Comparison of ENCODE assay signal across 18 cellular contexts in the genomic region with DNA sequence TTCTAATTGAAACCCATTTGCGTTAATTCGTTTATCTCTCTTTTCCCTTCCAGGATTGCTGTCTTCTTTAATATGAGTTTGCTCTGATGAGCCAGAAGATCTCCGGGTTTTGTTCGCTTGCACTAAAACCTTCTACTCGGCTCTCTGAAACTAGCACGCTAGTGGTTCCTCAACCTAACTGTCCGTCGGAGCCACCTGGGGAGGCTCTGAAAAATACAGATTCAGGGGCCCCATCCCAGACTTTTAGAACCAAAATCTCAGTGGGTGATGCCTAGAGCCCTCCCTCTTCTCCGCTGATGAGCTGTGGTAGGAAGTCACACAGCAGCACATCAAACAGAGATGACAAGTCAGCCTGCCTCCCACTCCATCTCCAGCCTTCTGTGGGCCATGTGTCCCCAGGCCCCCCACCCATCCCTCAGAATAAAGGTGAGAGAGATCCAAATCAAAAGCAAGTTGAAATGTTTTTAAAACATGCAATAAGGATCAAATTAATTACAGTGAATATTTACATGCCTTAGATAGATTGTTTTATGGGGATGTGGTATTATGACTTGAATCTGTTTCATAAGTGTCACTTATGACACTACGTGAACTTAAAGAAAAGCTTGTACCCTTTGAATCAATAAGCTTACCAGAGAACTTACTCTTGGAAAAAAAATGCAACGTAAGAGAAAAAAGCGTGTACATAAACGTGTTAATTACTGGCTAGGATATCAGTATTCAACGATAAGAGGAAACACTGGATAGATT. TPM values are rescaled to one million over a fixed set of nuclear protein-coding genes. Genes with fewer than 3 reads are reported as not detected.
DNase-seq lines count a peak whose midpoint lies in the region; ATAC-seq, FAIRE-seq and TF ChIP-seq lines count a peak whose summit lies in the region.
"Had no signal": no experiment of that assay in that cellular context is flagged by ENCODE, and none has a peak within 500 bp of the region (broad histone marks: within the 10 kb centered on the region; RNA-seq: fewer than 3 reads in every experiment).

No MANE protein-coding gene starts in this region.

- H3K9me1 ChIP-seq in IMR-90 (ENCODE audit: insufficient read depth, low read length): no peaks in the 10 kb centered on the region
- H3K9me1 ChIP-seq in endothelial cell of umbilical vein (replicated peaks; ENCODE audit: control insufficient read depth, extremely low read depth, insufficient read depth, low read length): no peaks in the 10 kb centered on the region

- H3K4me1 ChIP-seq in A549: peaks cover 24% of the 10 kb centered on the region
- peaks cover 10% of the 10 kb centered on the region for H3K4me1 ChIP-seq in IMR-90 (ENCODE audit: control insufficient read depth, insufficient read depth, low read length)
- H3K4me1 ChIP-seq in endothelial cell of umbilical vein (ENCODE audit: control insufficient read depth, extremely low read depth, insufficient read depth, low read length): peaks cover 22% of the 10 kb centered on the region
- peaks cover 0 to 18% (median 10%) of the 10 kb centered on the region in 4 donors for H3K4me1 ChIP-seq in sigmoid colon
- H3K4me1 ChIP-seq in H9 (ENCODE audit: insufficient read depth, low read length): no peaks in the 10 kb centered on the region

- H3K14ac ChIP-seq in IMR-90 (replicated peaks; ENCODE audit: low read depth, low read length) (no peak overlapping the region), H9 (ENCODE audit: insufficient read depth, low read length) (no peak overlapping the region)

- H2AK9ac ChIP-seq in IMR-90 (replicated peaks; ENCODE audit: low read depth, low read length, poor library complexity): no peak overlapping the region

- H3K4ac ChIP-seq in IMR-90 (ENCODE audit: low read depth, low read length) (no peak overlapping the region), H9 (ENCODE audit: low read depth, low read length) (no peak overlapping the region)

- H3K9me3 Mint-ChIP-seq in H9: peaks cover 24 to 30% of the 10 kb centered on the region in 2 experiments

- H3K79me2 ChIP-seq in endothelial cell of umbilical vein (ENCODE audit: control insufficient read depth, insufficient read depth, low read length): no peaks in the 10 kb centered on the region
- no peaks in the 10 kb centered on the region for H3K79me2 ChIP-seq in H9 (ENCODE audit: insufficient read depth, low read length)

- TF ChIP-seq CTCF in A549 (IDR thresholded peaks at IDR 0.05): no peak
- TF ChIP-seq CTCF in IMR-90 (conservative IDR thresholded peaks at IDR 0.05; ENCODE audit: low read depth, low read length): no peak
- TF ChIP-seq CTCF in endothelial cell of umbilical vein (IDR thresholded peaks at IDR 0.05; ENCODE audit: extremely low read depth in 1 of 2, insufficient read depth in 1 of 2, low read depth in 1 of 2, low read length in 2 of 2): no peak
- no peak for TF ChIP-seq CTCF in sigmoid colon (IDR thresholded peaks at IDR 0.05)
- TF ChIP-seq CTCF in H9 (conservative IDR thresholded peaks at IDR 0.05): no peak

- H2BK5ac ChIP-seq in IMR-90 (ENCODE audit: low read depth, low read length, poor library complexity, severe bottlenecking): no peak overlapping the region
- H2BK5ac ChIP-seq in H9 (ENCODE audit: insufficient read length, low read length): no peak overlapping the region

- TF ChIP-seq EP300 in A549 (IDR thresholded peaks at IDR 0.05): no peak
- TF ChIP-seq EP300 in sigmoid colon (IDR thresholded peaks at IDR 0.05): no peak

- in situ Hi-C loops in IMR-90 (cut with MboI; ENCODE audit: low sequenced_read_pairs): no loop called here

- no peak overlapping the region for H3K4me3 ChIP-seq in A549
- no peak overlapping the region for H3K4me3 ChIP-seq in IMR-90 (ENCODE audit: insufficient read depth, low read depth, low read length)
- no peak overlapping the region for H3K4me3 ChIP-seq in endothelial cell of umbilical vein (replicated peaks in 1 of 3; ENCODE audit: insufficient read depth in 1 of 3, low read depth in 1 of 3, low read length in 3 of 3)
- no peak overlapping the region for H3K4me3 ChIP-seq in sigmoid colon

- H2BK15ac ChIP-seq in IMR-90 (ENCODE audit: low read depth, low read length) (no peak overlapping the region), H9 (ENCODE audit: low read depth, low read length) (no peak overlapping the region)

- DNase-seq in A549 (ENCODE audit: low read depth in 1 of 2, low spot score in 1 of 2) (no peak), IMR-90 (no peak), endothelial cell of umbilical vein (ENCODE audit: low read depth, low spot score) (no peak), sigmoid colon (no peak), H9 (no peak), iPS-NIHi11 (ENCODE audit: low spot score) (no peak)
- DNase-seq: amniotic stem cell; CD8-positive, alpha-beta memory T cell; naive thymus-derived CD4-positive, alpha-beta T cell; NCI-H187 treated with DMSO at 0.1 percent for 48 hours; stimulated activated naive CD8-positive, alpha-beta T cell treated with anti-CD3 and anti-CD28 coated beads, Interleukin-15, Interleukin-2, amounts not matched to agents 100 U/mL and 50 U/mL, for 24 hours; T-helper 9 cell had no signal

- H3K9ac ChIP-seq in IMR-90 (ENCODE audit: low read depth, low read length) (no peak overlapping the region), endothelial cell of umbilical vein (replicated peaks; ENCODE audit: extremely low read depth, insufficient read depth, low read length) (no peak overlapping the region), H9 (ENCODE audit: extremely low read depth, insufficient read length, low read length) (no peak overlapping the region)

- dilution Hi-C loops in IMR-90 (cut with HindIII; ENCODE audit: low sequenced_read_pairs, unreplicated experiment): no loop called here
- dilution Hi-C loops in endothelial cell of umbilical vein (cut with MboI; ENCODE audit: extremely low pct_ligation_motif_present, low sequenced_read_pairs): no loop called here

- no peak for ATAC-seq in A549
- ATAC-seq in IMR-90 (ENCODE audit: low read depth): no peak
- ATAC-seq in GM18873 (IDR thresholded peaks at IDR 0.05; ENCODE audit: low FRiP score, unreplicated experiment): no peak
- ATAC-seq in GM18909 (IDR thresholded peaks at IDR 0.05; ENCODE audit: poor library complexity, unreplicated experiment): no peak
- ATAC-seq: activated CD4-positive, CD25-positive, alpha-beta regulatory T cell treated with anti-CD3 and anti-CD28 coated beads, Interleukin-2, amount 50 U/mL, for 24 hours; naive thymus-derived CD4-positive, alpha-beta T cell; stimulated activated naive CD8-positive, alpha-beta T cell treated with anti-CD3 and anti-CD28 coated beads, Interleukin-15, Interleukin-2, amounts not matched to agents 100 U/mL and 50 U/mL, for 24 hours had no signal

- POLR2A ChIA-PET in A549 (lab: Yijun Ruan, JAX): interaction anchor here (0.5 kb wide), 1 partner anchor 874 kb away, joined by 4 read pairs; no protein-coding TSS in a partner anchor
- POLR2A ChIA-PET in IMR-90 (lab: Charles Lee; ENCODE audit: unreplicated experiment): no interaction called here
- POLR2A ChIA-PET in endothelial cell of umbilical vein (lab: Charles Lee): no interaction called here

- H3K36me3 ChIP-seq in IMR-90 (ENCODE audit: control insufficient read depth, insufficient read depth, low read length): no peaks in the 10 kb centered on the region
- H3K36me3 ChIP-seq in endothelial cell of umbilical vein (ENCODE audit: control insufficient read depth in 2 of 2, extremely low read depth in 1 of 2, insufficient read depth in 2 of 2, low read length in 2 of 2): no peaks in the 10 kb centered on the region
- H3K36me3 ChIP-seq in sigmoid colon: no peaks in the 10 kb centered on the region

- intact Hi-C loops in IMR-90 (cut with micrococcal nuclease): no loop called here
- intact Hi-C loops in endothelial cell of umbilical vein (cut with micrococcal nuclease): no loop called here
- intact Hi-C loops in sigmoid colon (cut with DNase I): no loop called here

- H3K79me1 ChIP-seq in IMR-90 (ENCODE audit: low read depth in 1 of 2, low read length in 2 of 2) (no peaks in the 10 kb centered on the region), H9 (ENCODE audit: insufficient read depth, low read depth, low read length, poor library complexity, severe bottlenecking) (no peaks in the 10 kb centered on the region)

- H3K23ac ChIP-seq in IMR-90 (ENCODE audit: low read depth, low read length) (no peak overlapping the region), H9 (ENCODE audit: insufficient read length, low read depth, low read length) (no peak overlapping the region)

- H3K4me2 ChIP-seq in A549 (peak overlapping the region; percentile 77), IMR-90 (ENCODE audit: low read depth, low read length) (no peak overlapping the region), endothelial cell of umbilical vein (ENCODE audit: insufficient read depth, low read length) (peak overlapping the region; percentile 13), H9 (ENCODE audit: insufficient read depth, insufficient read length, low read length) (no peak overlapping the region)

- H3K56ac ChIP-seq in IMR-90 (ENCODE audit: extremely low read depth, insufficient read depth, low read length) (no peak overlapping the region), H9 (ENCODE audit: insufficient read length, low read depth, low read length) (no peak overlapping the region)

- peaks cover 0 to 18% (median 6%) of the 10 kb centered on the region in 3 experiments; a peak in 4 of 7 replicates for H3K36me3 Mint-ChIP-seq in H9 (ENCODE audit: insufficient read depth in 1 of 3, low read depth in 3 of 3)

- H3K18ac ChIP-seq in IMR-90 (ENCODE audit: low read depth, low read length) (no peak overlapping the region), H9 (ENCODE audit: insufficient read length, low read depth, low read length) (no peak overlapping the region)

- FAIRE-seq in A549 (lab: Jason Lieb, UNC): no peak
- FAIRE-seq in endothelial cell of umbilical vein (lab: Jason Lieb, UNC): no peak
- FAIRE-seq: endometrium had no signal

- peak overlapping the region; percentile 72 to 79 for H3K27ac ChIP-seq in A549
- H3K27ac ChIP-seq in IMR-90 (ENCODE audit: insufficient read depth, low read length): no peak overlapping the region
- H3K27ac ChIP-seq in endothelial cell of umbilical vein (ENCODE audit: insufficient read depth, low read depth, low read length): no peak overlapping the region
- peak overlapping the region in 3 of 4 donors; percentile 13 to 58 (median 41) for H3K27ac ChIP-seq in sigmoid colon
- H3K27ac ChIP-seq in H9 (ENCODE audit: insufficient read length, low read depth, low read length): no peak overlapping the region

- TF ChIP-seq RAD21 in A549 (conservative IDR thresholded peaks at IDR 0.05 in 1 of 2, IDR thresholded peaks at IDR 0.05 in 1 of 2) (no peak), IMR-90 (IDR thresholded peaks at IDR 0.05; ENCODE audit: low read length) (no peak)

- H3K9me3 ChIP-seq in A549: peaks cover 21% of the 10 kb centered on the region; the same call in 2 of the 3 replicates
- H3K9me3 ChIP-seq in IMR-90 (ENCODE audit: control insufficient read depth, insufficient read depth, low read length): peaks cover 10% of the 10 kb centered on the region; the same call in 1 of the 2 replicates
- H3K9me3 ChIP-seq in endothelial cell of umbilical vein (replicated peaks; ENCODE audit: control insufficient read depth, insufficient read depth, low read length): no peaks in the 10 kb centered on the region
- peaks cover 0 to 4% (median 0%) of the 10 kb centered on the region in 4 donors for H3K9me3 ChIP-seq in sigmoid colon
- H3K9me3 ChIP-seq in H9 (ENCODE audit: control insufficient read depth, low read depth, low read length): peaks cover 7% of the 10 kb centered on the region

- TF ChIP-seq POLR2A in A549 (IDR thresholded peaks at IDR 0.05; ENCODE audit: low read length) (no peak), IMR-90 (IDR thresholded peaks at IDR 0.05; ENCODE audit: low read depth, low read length) (no peak), endothelial cell of umbilical vein (IDR thresholded peaks at IDR 0.05; ENCODE audit: low read depth, low read length) (no peak), sigmoid colon (IDR thresholded peaks at IDR 0.05) (no peak)

- H4K8ac ChIP-seq in IMR-90 (ENCODE audit: low read depth in 2 of 2, low read length in 2 of 2) (no peak overlapping the region), H9 (replicated peaks; ENCODE audit: insufficient read length, low read depth, low read length) (no peak overlapping the region)

- H2BK120ac ChIP-seq in IMR-90 (ENCODE audit: low read depth, low read length): no peak overlapping the region
- H2BK120ac ChIP-seq in H9 (ENCODE audit: low read depth, low read length, poor library complexity, severe bottlenecking): no peak overlapping the region

- H2BK20ac ChIP-seq in IMR-90 (ENCODE audit: low read depth, low read length): no peak overlapping the region
- H2BK20ac ChIP-seq in H9 (ENCODE audit: low read depth, low read length, poor library complexity, severe bottlenecking): no peak overlapping the region

- H3K4me1 Mint-ChIP-seq in H9: no peaks in the 10 kb centered on the region
- H3K4me1 Mint-ChIP-seq: CD8-positive, alpha-beta memory T cell had no signal

- no peak overlapping the region for H3K27ac Mint-ChIP-seq in H9
- H3K27ac Mint-ChIP-seq: CD8-positive, alpha-beta memory T cell; naive thymus-derived CD4-positive, alpha-beta T cell had no signal

- H2AFZ ChIP-seq in IMR-90 (replicated peaks; ENCODE audit: low read length, poor library complexity): no peak overlapping the region
- no peak overlapping the region for H2AFZ ChIP-seq in endothelial cell of umbilical vein (ENCODE audit: low read depth, low read length)
- no peak overlapping the region for H2AFZ ChIP-seq in H9 (ENCODE audit: low read length)

- no peak overlapping the region for H4K91ac ChIP-seq in IMR-90 (ENCODE audit: insufficient read depth, low read depth, low read length)
- no peak overlapping the region for H4K91ac ChIP-seq in H9 (ENCODE audit: insufficient read length, low read depth, low read length)

- H3K4me3 Mint-ChIP-seq in H9: no peak overlapping the region
- H3K4me3 Mint-ChIP-seq: CD8-positive, alpha-beta memory T cell; naive thymus-derived CD4-positive, alpha-beta T cell had no signal

- WGBS in A549 (ENCODE audit: missing lambda C conversion rate): 67% methylated on average over 14 of the region's 14 CpGs
- WGBS in IMR-90 (ENCODE audit: extremely low coverage in 2 of 2, insufficient read length in 1 of 2), 2 experiments: 55% methylated on average over 2 of the region's 14 CpGs; no CpG with 5 or more reads in 1 of the 2 experiments
- 87 to 88% methylated on average over 14 of the region's 14 CpGs for WGBS in sigmoid colon, 2 donors
- no CpG with 5 or more reads among the region's 14 CpGs for WGBS in H9 (ENCODE audit: extremely low coverage, insufficient read length, low lambda C conversion rate)

- H3K27me3 Mint-ChIP-seq in H9 (ENCODE audit: low read depth): peaks cover 7% of the 10 kb centered on the region

- H4K5ac ChIP-seq in IMR-90 (ENCODE audit: low read depth, low read length) (no peak overlapping the region), H9 (ENCODE audit: insufficient read length, low read depth, low read length) (no peak overlapping the region)

- no peaks in the 10 kb centered on the region for H3K23me2 ChIP-seq in H9 (ENCODE audit: insufficient read length, low read depth, low read length, poor library complexity, severe bottlenecking)

- H3K27me3 ChIP-seq in IMR-90 (ENCODE audit: control insufficient read depth, insufficient read depth, low read length) (peaks cover 18% of the 10 kb centered on the region), endothelial cell of umbilical vein (ENCODE audit: control insufficient read depth in 2 of 2, insufficient read depth in 2 of 2, low read length in 2 of 2) (peaks cover 8 to 10% of the 10 kb centered on the region in 2 experiments), sigmoid colon (no peaks in the 10 kb centered on the region), H9 (ENCODE audit: insufficient read depth, low read length) (no peaks in the 10 kb centered on the region)

- H3T11ph ChIP-seq in H9 (ENCODE audit: low read length): no peak overlapping the region

- no peak overlapping the region for H2AK5ac ChIP-seq in IMR-90 (ENCODE audit: low read depth, low read length)
- H2AK5ac ChIP-seq in H9 (ENCODE audit: insufficient read length, low read length): no peak overlapping the region

- no peak overlapping the region for H2BK12ac ChIP-seq in H9 (ENCODE audit: insufficient read length, low read depth, low read length)

- CTCF ChIA-PET in A549 (lab: Yijun Ruan, JAX): interaction anchor here (0.8 kb wide), 1 partner anchor 23 kb away, joined by 3 read pairs; no protein-coding TSS in a partner anchor
- CTCF ChIA-PET in IMR-90 (lab: Yijun Ruan, JAX): interaction anchor here (0.8 kb wide), 1 partner anchor 9 kb away, joined by 4 read pairs; no protein-coding TSS in a partner anchor
- CTCF ChIA-PET in endothelial cell of umbilical vein (lab: Charles Lee): interaction anchor here (1.0 to 1.6 kb wide), 2 partner anchors 13 to 119 kb away, joined by 3 to 6 read pairs; no protein-coding TSS in a partner anchor

- H4K20me1 ChIP-seq in IMR-90 (ENCODE audit: insufficient read depth, low read length) (no peaks in the 10 kb centered on the region), endothelial cell of umbilical vein (replicated peaks; ENCODE audit: control insufficient read depth, extremely low read depth, insufficient read depth, low read length) (no peaks in the 10 kb centered on the region), H9 (ENCODE audit: control insufficient read depth, insufficient read depth, insufficient read length) (no peaks in the 10 kb centered on the region)

- BruUV-seq in IMR-90 (replicated peaks; lab: Mats Ljungman, UMichigan): no TSS peak
- no TSS peak for BruUV-seq in endothelial cell of umbilical vein (replicated peaks; lab: Mats Ljungman, UMichigan)

RNA-seq across cellular contexts. Expression of a gene that starts 16.4 kb away (rescaled TPM):
- not detected in 2 replicates for polyA plus RNA-seq in A549 (2011; rRNA removed)
- not detected in 2 replicates for polyA plus RNA-seq in A549 (2012; cell fraction: cytosol; rRNA removed)
- not detected in 2 replicates for polyA plus RNA-seq in A549 (2012; cell fraction: nucleus; rRNA removed)
- polyA plus RNA-seq in A549 (2017; fragmentation: RNase III; extraction: RNeasy Plus Mini Kit Qiagen cat#74134 plus additional on column Dnase treatment): not detected in 3 replicates
- not detected in 2 replicates for polyA minus RNA-seq in A549 (2011; rRNA and poly(A)+ RNA removed)
- total RNA-seq in IMR-90 (2012; rRNA removed): not detected in 2 replicates
- polyA plus RNA-seq in IMR-90 (2012; rRNA removed): not detected in 2 replicates
- not detected in 2 replicates for polyA plus RNA-seq in IMR-90 (2012; cell fraction: cytosol; rRNA removed)
- polyA plus RNA-seq in IMR-90 (2012; cell fraction: nucleus; rRNA removed; ENCODE audit: low replicate concordance): not detected in 2 replicates
- not detected in 2 replicates for total RNA-seq in endothelial cell of umbilical vein
- not detected in 2 replicates for polyA plus RNA-seq in endothelial cell of umbilical vein
- polyA plus RNA-seq in endothelial cell of umbilical vein (2011; cell fraction: cytosol; rRNA removed): not detected in 2 replicates
- polyA plus RNA-seq in endothelial cell of umbilical vein (2011; cell fraction: nucleus; rRNA removed): not detected in 2 replicates
- polyA plus RNA-seq in endothelial cell of umbilical vein (2012): not detected in 2 replicates
- polyA minus RNA-seq in endothelial cell of umbilical vein: not detected in 2 replicates
- not detected for polyA minus RNA-seq in endothelial cell of umbilical vein (2011; cell fraction: cytosol; rRNA and poly(A)+ RNA removed)
- polyA minus RNA-seq in endothelial cell of umbilical vein (2011; cell fraction: nucleus; rRNA and poly(A)+ RNA removed): not detected in 2 replicates
- not detected for total RNA-seq in sigmoid colon
- under 1 TPM in 1 of 3 donors, not detected in 2; 0.12 TPM for polyA plus RNA-seq in sigmoid colon
- not detected in 2 replicates for total RNA-seq in H9 (2021)
- total RNA-seq: CD8-positive, alpha-beta memory T cell; cerebellum; naive thymus-derived CD4-positive, alpha-beta T cell; NCI-H460 had no signal
- polyA plus RNA-seq: CD8-positive, alpha-beta memory T cell; naive thymus-derived CD4-positive, alpha-beta T cell had no signal

RNA-seq across cellular contexts. Expression of a gene that starts 20.7 kb away (rescaled TPM):
- polyA plus RNA-seq in A549 (2011; rRNA removed) (not detected in 2 replicates), A549 (2017; fragmentation: RNase III; extraction: RNeasy Plus Mini Kit Qiagen cat#74134 plus additional on column Dnase treatment) (not detected in 3 replicates), IMR-90 (2012; rRNA removed) (not detected in 2 replicates), endothelial cell of umbilical vein (not detected in 2 replicates), sigmoid colon (1 to 10 TPM in 2 of 3 donors, under 1 TPM in 1; 0.69 to 2.8 (median 1.2) TPM)
- polyA plus RNA-seq in A549 (2012; cell fraction: cytosol; rRNA removed): not detected in 2 replicates
- polyA plus RNA-seq in A549 (2012; cell fraction: nucleus; rRNA removed): not detected in 2 replicates
- not detected in 2 replicates for polyA minus RNA-seq in A549 (2011; rRNA and poly(A)+ RNA removed)
- total RNA-seq in IMR-90 (2012; rRNA removed) (not detected in 2 replicates), endothelial cell of umbilical vein (not detected in 2 replicates), sigmoid colon (1 to 10 TPM; 1.2 to 6.9 (median 1.9) TPM), H9 (2021) (not detected in 2 replicates)
- not detected in 2 replicates for polyA plus RNA-seq in IMR-90 (2012; cell fraction: cytosol; rRNA removed)
- not detected in 2 replicates for polyA plus RNA-seq in IMR-90 (2012; cell fraction: nucleus; rRNA removed; ENCODE audit: low replicate concordance)
- not detected in 2 replicates for polyA plus RNA-seq in endothelial cell of umbilical vein (2011; cell fraction: cytosol; rRNA removed)
- not detected in 2 replicates for polyA plus RNA-seq in endothelial cell of umbilical vein (2011; cell fraction: nucleus; rRNA removed)
- not detected in 2 replicates for polyA plus RNA-seq in endothelial cell of umbilical vein (2012)
- not detected in 2 replicates for polyA minus RNA-seq in endothelial cell of umbilical vein
- not detected for polyA minus RNA-seq in endothelial cell of umbilical vein (2011; cell fraction: cytosol; rRNA and poly(A)+ RNA removed)
- not detected in 2 replicates for polyA minus RNA-seq in endothelial cell of umbilical vein (2011; cell fraction: nucleus; rRNA and poly(A)+ RNA removed)
- total RNA-seq: NCI-H460 had no signal
- polyA plus RNA-seq: CD8-positive, alpha-beta memory T cell had no signal

Comparison
In these comparisons a context has a peak if more than half of its experiments do, and no peak if none do; other contexts are left out.
1. H3K27ac ChIP-seq: peak in A549 (2 of 2) and sigmoid colon (3 of 4); none in IMR-90 (single experiment), endothelial cell of umbilical vein (single experiment) and H9 (single experiment).
2. H3K4me2 ChIP-seq: peak in A549 (single experiment) and endothelial cell of umbilical vein (single experiment); none in IMR-90 (single experiment) and H9 (single experiment).